Comparison of ENCODE assay signal across 25 cellular contexts in the genomic region with DNA sequence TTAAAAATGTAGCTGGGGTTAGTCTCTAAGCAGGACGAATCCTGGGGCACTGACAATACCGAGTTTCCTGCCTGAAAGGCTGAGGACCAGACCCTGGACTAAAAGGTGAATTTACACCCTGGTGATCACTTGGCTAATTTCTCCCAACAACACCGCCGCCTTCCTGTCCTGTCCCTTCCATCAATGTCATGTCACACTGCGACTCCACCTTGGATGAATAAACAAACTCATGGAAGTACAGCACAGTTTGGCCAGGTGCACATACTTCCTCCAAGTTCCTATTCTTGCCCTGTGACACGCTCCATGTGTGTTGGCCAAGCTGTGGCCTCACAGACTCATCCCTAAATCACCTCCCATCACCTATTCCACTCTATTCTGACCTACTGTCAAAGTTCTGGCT.
"Had no signal": no experiment of that assay in that cellular context is flagged by ENCODE, and none has a peak within 500 bp of the region (broad histone marks: within the 10 kb centered on the region; RNA-seq: fewer than 3 reads in every experiment).

No MANE protein-coding gene starts in this region.

- H3K4me1 ChIP-seq: esophagus muscularis mucosa, psoas muscle had no signal

- H3K36me3 Mint-ChIP-seq: immature natural killer cell had no signal

- DNase-seq: activated B cell treated with CpG ODN at 0.5 μM for 24 hours; activated CD4-positive, alpha-beta T cell treated with anti-CD3 and anti-CD28 coated beads, Interleukin-2, amount 50 U/mL, for 1 hour; activated CD8-positive, alpha-beta memory T cell treated with anti-CD3 and anti-CD28 coated beads for 24 hours; activated effector memory CD4-positive, alpha-beta T cell treated with anti-CD3 and anti-CD28 coated beads, Interleukin-2, amount 50 U/mL, for 16 hours; activated naive CD4-positive, alpha-beta T cell treated with anti-CD3 and anti-CD28 coated beads, Interleukin-2, amount 10 ng/mL, durations not matched to agents 7 days and 5 days; activated T-cell treated with anti-CD3 and anti-CD28 coated beads, Interleukin-2, amount 50 U/mL, for 48 hours; amygdala; cerebellar nuclear complex; glutamatergic neuron; immature natural killer cell; left lung; naive thymus-derived CD4-positive, alpha-beta T cell; pancreas; psoas muscle; spleen; stimulated activated CD4-positive, alpha-beta T cell treated with anti-CD3 and anti-CD28 coated beads, Interleukin-4, amount 100 ng/mL, for 1 hour; stimulated activated naive CD4-positive, alpha-beta T cell treated with Interleukin-2 at 50 U/mL for 16 hours; T1000; upper lobe of left lung had no signal

- H3K4me2 ChIP-seq: hepatocyte had no signal

- H3K27me3 ChIP-seq: esophagus muscularis mucosa, hepatocyte, left lung, pancreas, right atrium auricular region, spleen, upper lobe of left lung had no signal

- H3K79me2 ChIP-seq: hepatocyte had no signal

- H3K9me3 Mint-ChIP-seq: activated B cell treated with CpG ODN at 0.5 μM for 24 hours, immature natural killer cell had no signal

- H3K36me3 ChIP-seq: esophagus muscularis mucosa, left lung, pancreas, right atrium auricular region, spleen, thoracic aorta, upper lobe of left lung had no signal

- H3K4me3 Mint-ChIP-seq: activated B cell treated with CpG ODN at 0.5 μM for 24 hours; activated naive CD4-positive, alpha-beta T cell treated with anti-CD3 and anti-CD28 coated beads, Interleukin-2, amount 10 ng/mL, durations not matched to agents 7 days and 5 days; immature natural killer cell; naive thymus-derived CD4-positive, alpha-beta T cell had no signal

- H3K27me3 Mint-ChIP-seq: activated naive CD4-positive, alpha-beta T cell treated with anti-CD3 and anti-CD28 coated beads, Interleukin-2, amount 10 ng/mL, durations not matched to agents 7 days and 5 days; naive thymus-derived CD4-positive, alpha-beta T cell had no signal

- H3K4me3 ChIP-seq: coronary artery, esophagus muscularis mucosa, hepatocyte, left lung, lung, pancreas, psoas muscle, right atrium auricular region, spleen, thoracic aorta, upper lobe of left lung had no signal

- H2AFZ ChIP-seq: hepatocyte had no signal

- H3K9me3 ChIP-seq: esophagus muscularis mucosa, left lung, pancreas, psoas muscle, right atrium auricular region, spleen, thoracic aorta, upper lobe of left lung had no signal

- ATAC-seq: left lung; naive thymus-derived CD4-positive, alpha-beta T cell; pancreas had no signal

- H3K27ac ChIP-seq: coronary artery, esophagus muscularis mucosa, hepatocyte, left lung, pancreas, psoas muscle, right atrium auricular region, upper lobe of left lung had no signal

- H3K27ac Mint-ChIP-seq: activated B cell treated with CpG ODN at 0.5 μM for 24 hours, immature natural killer cell had no signal
